In genomic region chr15:31273258-31273941, GRCh38 we compare ENCODE assay signal across 12 cellular contexts. TPM values are rescaled to one million over a fixed set of nuclear protein-coding genes. Genes with fewer than 3 reads are reported as not detected.
A peak's percentile ranks its signal among the peaks of the same experiment; 100 is the strongest.
DNase-seq lines count a peak whose midpoint lies in the region; ATAC-seq, FAIRE-seq and TF ChIP-seq lines count a peak whose summit lies in the region.
"Had no signal": no experiment of that assay in that cellular context is flagged by ENCODE, and none has a peak within 500 bp of the region (broad histone marks: within the 10 kb centered on the region; RNA-seq: fewer than 3 reads in every experiment).

No MANE protein-coding gene starts in this region.

- H3K27me3 ChIP-seq in BLaER1 (no peaks in the 10 kb centered on the region), colonic mucosa (no peaks in the 10 kb centered on the region), neural progenitor cell (no peaks in the 10 kb centered on the region)

- no peaks in the 10 kb centered on the region for H3K36me3 ChIP-seq in BLaER1
- H3K36me3 ChIP-seq in colonic mucosa, result no peaks in the 10 kb centered on the region
- H3K36me3 ChIP-seq in neural progenitor cell, result no peaks in the 10 kb centered on the region

- peaks cover 5% of the 10 kb centered on the region for H3K27me3 Mint-ChIP-seq in neural progenitor cell (ENCODE audit: insufficient read depth, low read depth)
- H3K27me3 Mint-ChIP-seq: CD8-positive, alpha-beta memory T cell had no signal

- no peak overlapping the region for H2AFZ ChIP-seq in neural progenitor cell (replicated peaks)

- TF ChIP-seq CTCF in colonic mucosa (IDR thresholded peaks at IDR 0.05) (no peak), neural progenitor cell (IDR thresholded peaks at IDR 0.05) (no peak)

- H3K4me1 Mint-ChIP-seq in neural progenitor cell, result peaks cover 12% of the 10 kb centered on the region

- H3K36me3 Mint-ChIP-seq in neural progenitor cell, result no peaks in the 10 kb centered on the region
- H3K36me3 Mint-ChIP-seq: CD8-positive, alpha-beta memory T cell; immature natural killer cell had no signal

- FAIRE-seq in GM19239 (lab: Jason Lieb, UNC), result peak; percentile 44

- H3K4me3 Mint-ChIP-seq in neural progenitor cell, result peak overlapping the region; percentile 21
- H3K4me3 Mint-ChIP-seq: CD8-positive, alpha-beta memory T cell; immature natural killer cell had no signal

- DNase-seq in GM19239 (ENCODE audit: insufficient read length, low spot score) (no peak), colonic mucosa (no peak), neural progenitor cell (ENCODE audit: low spot score) (peak; percentile 4), GM19238 (ENCODE audit: insufficient read length, low spot score) (no peak), DMS153 (lab: John Stamatoyannopoulos, UW) (no peak), NCI-H2081 (lab: John Stamatoyannopoulos, UW) (no peak)
- DNase-seq: immature natural killer cell; NCI-H2107; stimulated activated naive CD4-positive, alpha-beta T cell had no signal

- H3K27ac Mint-ChIP-seq in neural progenitor cell, result peak overlapping the region; percentile 90

- peaks cover 61% of the 10 kb centered on the region for H3K4me1 ChIP-seq in BLaER1
- H3K4me1 ChIP-seq in colonic mucosa, result peaks cover 25% of the 10 kb centered on the region
- peaks cover 4% of the 10 kb centered on the region for H3K4me1 ChIP-seq in neural progenitor cell

- H3K9me3 ChIP-seq in BLaER1 (no peaks in the 10 kb centered on the region), colonic mucosa (no peaks in the 10 kb centered on the region), neural progenitor cell (ENCODE audit: low read depth) (no peaks in the 10 kb centered on the region)

- no peaks in the 10 kb centered on the region for H3K79me2 ChIP-seq in neural progenitor cell (ENCODE audit: low read depth)

- H3K9me3 Mint-ChIP-seq in neural progenitor cell, result peaks cover 2% of the 10 kb centered on the region
- H3K9me3 Mint-ChIP-seq: CD8-positive, alpha-beta memory T cell; immature natural killer cell had no signal

- no peaks in the 10 kb centered on the region for H3F3A ChIP-seq in neural progenitor cell (ENCODE audit: low read depth)

- H4K20me1 ChIP-seq in BLaER1 (no peaks in the 10 kb centered on the region), neural progenitor cell (ENCODE audit: low read depth) (no peaks in the 10 kb centered on the region)

- intact Hi-C loops in colonic mucosa (cut with DNase I), result loop anchor here (10.0 kb wide), 1 partner anchor 51 kb away; the partner anchor contains the start of gene KLF13

- H3K27ac ChIP-seq in BLaER1 (0 out of 2 replicates have a peak overlapping the region, but pooled peaks have one; percentile 25), colonic mucosa (peak overlapping the region; percentile 31), neural progenitor cell (no peak overlapping the region)

- H3K4me3 ChIP-seq in BLaER1, result no peak overlapping the region
- no peak overlapping the region for H3K4me3 ChIP-seq in colonic mucosa
- no peak overlapping the region for H3K4me3 ChIP-seq in neural progenitor cell

- ATAC-seq in GM18519 (IDR thresholded peaks at IDR 0.05; ENCODE audit: low FRiP score, unreplicated experiment), result no peak

- H3K9ac ChIP-seq in BLaER1, result no peak overlapping the region
- H3K9ac ChIP-seq in colonic mucosa (ENCODE audit: low read depth in 2 of 2, low read length in 2 of 2), result no peak overlapping the region
- no peak overlapping the region for H3K9ac ChIP-seq in neural progenitor cell

- H3K4me2 ChIP-seq in BLaER1 (peak overlapping the region; percentile 36), neural progenitor cell (no peak overlapping the region)

RNA-seq across cellular contexts. Expression of gene KLF13, which starts 53.2 kb away (rescaled TPM):
- total RNA-seq in colonic mucosa (10 to 100 TPM; 68.9 to 92.3 TPM), neural progenitor cell (ENCODE audit: low replicate concordance) (11.9 and 25.1 TPM in 2 replicates)
